In genomic region chr10:116521424-116522305, GRCh38 we compare ENCODE assay signal across 9 cellular contexts. TPM values are rescaled to one million over a fixed set of nuclear protein-coding genes. Genes with fewer than 3 reads are reported as not detected.
DNase-seq lines count a peak whose midpoint lies in the region; ATAC-seq and TF ChIP-seq lines count a peak whose summit lies in the region.
"Had no signal": no experiment of that assay in that cellular context is flagged by ENCODE, and none has a peak within 500 bp of the region (broad histone marks: within the 10 kb centered on the region; RNA-seq: fewer than 3 reads in every experiment).

No MANE protein-coding gene starts in this region.

- H3K4me1 ChIP-seq in BE2C (no peaks in the 10 kb centered on the region), SK-N-SH (ENCODE audit: control insufficient read depth in 1 of 2, insufficient read depth in 2 of 2, low read depth in 1 of 2, low read length in 1 of 2) (no peaks in the 10 kb centered on the region), esophagus squamous epithelium (no peaks in the 10 kb centered on the region), prostate gland (replicated peaks) (no peaks in the 10 kb centered on the region)

- peak; percentile 49; the same call in 1 of the 2 replicates for TF ChIP-seq RAD21 in SK-N-SH (IDR thresholded peaks at IDR 0.05; ENCODE audit: low read length)

- CTCF ChIA-PET in SK-N-SH (lab: Yijun Ruan, JAX) = interaction anchor here (0.7 to 2.3 kb wide), 21 partner anchors 8 to 275 kb away, joined by 3 to 13 read pairs (median 4); partner anchors contain the start of gene PNLIP

- H3K9ac ChIP-seq in SK-N-SH = no peak overlapping the region

- peak; percentile 72 for ATAC-seq in HG03175 (IDR thresholded peaks at IDR 0.05; ENCODE audit: unreplicated experiment)

- no peak overlapping the region for H2AFZ ChIP-seq in SK-N-SH (ENCODE audit: low read depth)

- no peaks in the 10 kb centered on the region for H3K36me3 ChIP-seq in BE2C
- no peaks in the 10 kb centered on the region for H3K36me3 ChIP-seq in SK-N-SH (replicated peaks in 1 of 2; ENCODE audit: control insufficient read depth in 1 of 2, insufficient read depth in 2 of 2, low read length in 1 of 2)
- no peaks in the 10 kb centered on the region for H3K36me3 ChIP-seq in esophagus squamous epithelium
- H3K36me3 ChIP-seq in prostate gland = no peaks in the 10 kb centered on the region

- H3K9me3 ChIP-seq in BE2C = no peaks in the 10 kb centered on the region
- no peaks in the 10 kb centered on the region for H3K9me3 ChIP-seq in SK-N-SH
- no peaks in the 10 kb centered on the region for H3K9me3 ChIP-seq in esophagus squamous epithelium
- no peaks in the 10 kb centered on the region for H3K9me3 ChIP-seq in prostate gland

- no peaks in the 10 kb centered on the region for H3F3A ChIP-seq in SK-N-SH (replicated peaks; ENCODE audit: insufficient read depth)

- no peaks in the 10 kb centered on the region for H3K27me3 ChIP-seq in BE2C
- no peaks in the 10 kb centered on the region for H3K27me3 ChIP-seq in SK-N-SH (ENCODE audit: insufficient read depth)
- H3K27me3 ChIP-seq in esophagus squamous epithelium = peaks cover 0 to 5% (median 0%) of the 10 kb centered on the region in 4 donors
- no peaks in the 10 kb centered on the region for H3K27me3 ChIP-seq in prostate gland (replicated peaks; ENCODE audit: insufficient read depth)

- peak; percentile 25 for DNase-seq in BE2C
- peak; percentile 66 for DNase-seq in SK-N-SH
- DNase-seq in esophagus squamous epithelium (lab: John Stamatoyannopoulos, UW) = no peak
- no peak for DNase-seq in prostate gland (ENCODE audit: low spot score)
- DNase-seq in NCI-H2107 (lab: John Stamatoyannopoulos, UW) = no peak
- no peak for DNase-seq in KG1 (lab: John Stamatoyannopoulos, UW)

- no peaks in the 10 kb centered on the region for H3K9me2 ChIP-seq in SK-N-SH

- POLR2A ChIA-PET in SK-N-SH (lab: Yijun Ruan, JAX) = no interaction called here

- no peaks in the 10 kb centered on the region for H3K79me2 ChIP-seq in SK-N-SH (ENCODE audit: insufficient read depth)

- WGBS in SK-N-SH (ENCODE audit: low lambda C conversion rate) = 24% methylated on average over 10 of the region's 10 CpGs
- WGBS in esophagus squamous epithelium, 2 donors = 31 to 33% methylated on average over 10 of the region's 10 CpGs
- 33% methylated on average over 10 of the region's 10 CpGs for WGBS in prostate gland

- TF ChIP-seq EP300 in SK-N-SH (IDR thresholded peaks at IDR 0.05; ENCODE audit: borderline replicate concordance in 1 of 2, low read depth in 1 of 2, low read length in 1 of 2) = no peak

- H4K20me1 ChIP-seq in SK-N-SH (ENCODE audit: insufficient read depth) = no peaks in the 10 kb centered on the region

- no peak overlapping the region for H3K4me2 ChIP-seq in SK-N-SH

- intact Hi-C loops in esophagus squamous epithelium (cut with DNase I) = no loop called here
- intact Hi-C loops in prostate gland (cut with DNase I) = no loop called here

- TF ChIP-seq CTCF in BE2C (IDR thresholded peaks at IDR 0.05; ENCODE audit: low read depth, low read length) = peak; percentile 69
- peak; percentile 57; the same call in 1 of the 2 replicates for TF ChIP-seq CTCF in GM12875 (IDR thresholded peaks at IDR 0.05; ENCODE audit: borderline replicate concordance, insufficient read depth, low read depth, low read length)
- TF ChIP-seq CTCF in SK-N-SH (IDR thresholded peaks at IDR 0.05) = peak; percentile 95
- TF ChIP-seq CTCF in esophagus squamous epithelium (IDR thresholded peaks at IDR 0.05) = peak in 5 of 6 experiments; percentile 45 to 77 (median 54)
- TF ChIP-seq CTCF in prostate gland (IDR thresholded peaks at IDR 0.05) = peak; percentile 43 to 55 (median 50)

- TF ChIP-seq POLR2A in esophagus squamous epithelium (IDR thresholded peaks at IDR 0.05) (no peak), prostate gland (IDR thresholded peaks at IDR 0.05) (no peak)

- no peak overlapping the region for H3K27ac ChIP-seq in SK-N-SH (ENCODE audit: low read depth in 2 of 2, low read length in 1 of 2)
- H3K27ac ChIP-seq in esophagus squamous epithelium = no peak overlapping the region
- no peak overlapping the region for H3K27ac ChIP-seq in prostate gland

- H3K4me3 ChIP-seq in BE2C (ENCODE audit: low read depth, low read length) (no peak overlapping the region), GM12875 (ENCODE audit: low read depth, low read length) (no peak overlapping the region), SK-N-SH (ENCODE audit: low read depth in 2 of 2, low read length in 1 of 2) (no peak overlapping the region; a peak in 1 of 4 replicates), esophagus squamous epithelium (no peak overlapping the region), prostate gland (no peak overlapping the region)

TF ChIP-seq in SK-N-SH, 30 proteins besides CTCF, POLR2A, EP300 and RAD21 (continues in another document):
- TF ChIP-seq FOXM1 (IDR thresholded peaks at IDR 0.05; ENCODE audit: low read depth) (no peak), ELF1 (IDR thresholded peaks at IDR 0.05) (no peak), REST (IDR thresholded peaks at IDR 0.05; ENCODE audit: low read depth, low read length) (no peak), FOSL2 (IDR thresholded peaks at IDR 0.05; ENCODE audit: borderline replicate concordance, low read depth) (no peak), SIN3A (IDR thresholded peaks at IDR 0.05; ENCODE audit: borderline replicate concordance, low read depth, low read length) (no peak), POLR2AphosphoS5 (IDR thresholded peaks at IDR 0.05; ENCODE audit: low read depth, low read length) (no peak), GABPA (IDR thresholded peaks at IDR 0.05; ENCODE audit: low read depth) (no peak), JUND (IDR thresholded peaks at IDR 0.05) (no peak), EZH2phosphoT487 (IDR thresholded peaks at IDR 0.05; ENCODE audit: borderline replicate concordance, low read depth) (no peak), IRF3 (IDR thresholded peaks at IDR 0.05; ENCODE audit: low read depth, low read length) (no peak), TCF12 (IDR thresholded peaks at IDR 0.05) (no peak), SMC3 (IDR thresholded peaks at IDR 0.05; ENCODE audit: low read depth, low read length) (no peak), YY1 (IDR thresholded peaks at IDR 0.05; ENCODE audit: low read depth) (no peak)
- TF ChIP-seq, protein P1, sequence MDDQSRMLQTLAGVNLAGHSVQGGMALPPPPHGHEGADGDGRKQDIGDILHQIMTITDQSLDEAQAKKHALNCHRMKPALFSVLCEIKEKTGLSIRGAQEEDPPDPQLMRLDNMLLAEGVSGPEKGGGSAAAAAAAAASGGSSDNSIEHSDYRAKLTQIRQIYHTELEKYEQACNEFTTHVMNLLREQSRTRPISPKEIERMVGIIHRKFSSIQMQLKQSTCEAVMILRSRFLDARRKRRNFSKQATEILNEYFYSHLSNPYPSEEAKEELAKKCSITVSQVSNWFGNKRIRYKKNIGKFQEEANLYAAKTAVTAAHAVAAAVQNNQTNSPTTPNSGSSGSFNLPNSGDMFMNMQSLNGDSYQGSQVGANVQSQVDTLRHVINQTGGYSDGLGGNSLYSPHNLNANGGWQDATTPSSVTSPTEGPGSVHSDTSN (IDR thresholded peaks at IDR 0.05) = no peak
- TF ChIP-seq, protein P2, sequence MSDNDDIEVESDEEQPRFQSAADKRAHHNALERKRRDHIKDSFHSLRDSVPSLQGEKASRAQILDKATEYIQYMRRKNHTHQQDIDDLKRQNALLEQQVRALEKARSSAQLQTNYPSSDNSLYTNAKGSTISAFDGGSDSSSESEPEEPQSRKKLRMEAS (IDR thresholded peaks at IDR 0.05; ENCODE audit: low read depth) = no peak
- TF ChIP-seq, protein P3, sequence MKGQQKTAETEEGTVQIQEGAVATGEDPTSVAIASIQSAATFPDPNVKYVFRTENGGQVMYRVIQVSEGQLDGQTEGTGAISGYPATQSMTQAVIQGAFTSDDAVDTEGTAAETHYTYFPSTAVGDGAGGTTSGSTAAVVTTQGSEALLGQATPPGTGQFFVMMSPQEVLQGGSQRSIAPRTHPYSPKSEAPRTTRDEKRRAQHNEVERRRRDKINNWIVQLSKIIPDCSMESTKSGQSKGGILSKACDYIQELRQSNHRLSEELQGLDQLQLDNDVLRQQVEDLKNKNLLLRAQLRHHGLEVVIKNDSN (IDR thresholded peaks at IDR 0.05; ENCODE audit: borderline replicate concordance, low read depth) = no peak

RNA-seq across cellular contexts. Expression of gene PNLIP, which starts 24.1 kb away (rescaled TPM):
- polyA plus RNA-seq in BE2C (2012; ENCODE audit: insufficient read depth, insufficient read length, low read depth) = not detected
- polyA plus RNA-seq in SK-N-SH (2012; rRNA removed) = not detected in 2 replicates
- polyA plus RNA-seq in SK-N-SH (2012; cell fraction: cytosol; rRNA removed) = not detected in 2 replicates
- polyA plus RNA-seq in SK-N-SH (2012; cell fraction: nucleus; rRNA removed) = not detected in 2 replicates
- total RNA-seq in esophagus squamous epithelium (not detected), prostate gland (not detected)
- total RNA-seq: mononuclear cell had no signal

Comparison
In these comparisons a context has a peak if more than half of its experiments do, and no peak if none do; other contexts are left out.
1. DNase-seq: peak in BE2C (single experiment) and SK-N-SH (single experiment); none in esophagus squamous epithelium (single experiment), prostate gland (single experiment), NCI-H2107 (single experiment) and KG1 (single experiment).
2. Peak in every context shown above with its lines, with median percentiles within 50 percentile points of each other: CTCF ChIP-seq.